In genomic region chr5:130112246-130112645, GRCh38 we compare ENCODE assay signal across 14 cellular contexts.
DNase-seq lines count a peak whose midpoint lies in the region; ATAC-seq and TF ChIP-seq lines count a peak whose summit lies in the region.
"Had no signal": no experiment of that assay in that cellular context is flagged by ENCODE, and none has a peak within 500 bp of the region (broad histone marks: within the 10 kb centered on the region; RNA-seq: fewer than 3 reads in every experiment).

No MANE protein-coding gene starts in this region.

- H3K27ac Mint-ChIP-seq in activated CD4-positive, alpha-beta T cell treated with anti-CD3 and anti-CD28 coated beads, Interleukin-2, amount 10 ng/mL, durations not matched to agents 24 days and 14 days, result no peak overlapping the region

- no peaks in the 10 kb centered on the region for H3K36me3 ChIP-seq in left ventricle myocardium inferior
- H3K36me3 ChIP-seq: gastrocnemius medialis had no signal

- peaks cover 4% of the 10 kb centered on the region for H3K27me3 Mint-ChIP-seq in activated CD4-positive, alpha-beta T cell treated with anti-CD3 and anti-CD28 coated beads, Interleukin-2, amount 10 ng/mL, durations not matched to agents 24 days and 14 days

- H3K27ac ChIP-seq in left ventricle myocardium inferior (replicated peaks), result no peak overlapping the region
- H3K27ac ChIP-seq: gastrocnemius medialis had no signal

- no peaks in the 10 kb centered on the region for H3K9me3 Mint-ChIP-seq in activated CD4-positive, alpha-beta T cell treated with anti-CD3 and anti-CD28 coated beads, Interleukin-2, amount 10 ng/mL, durations not matched to agents 24 days and 14 days

- no peaks in the 10 kb centered on the region for H3K4me1 ChIP-seq in left ventricle myocardium inferior
- H3K4me1 ChIP-seq: gastrocnemius medialis had no signal

- no peaks in the 10 kb centered on the region for H3K36me3 Mint-ChIP-seq in activated CD4-positive, alpha-beta T cell treated with anti-CD3 and anti-CD28 coated beads, Interleukin-2, amount 10 ng/mL, durations not matched to agents 24 days and 14 days (ENCODE audit: low read depth)

- H3K4me1 Mint-ChIP-seq in activated CD4-positive, alpha-beta T cell treated with anti-CD3 and anti-CD28 coated beads, Interleukin-2, amount 10 ng/mL, durations not matched to agents 24 days and 14 days, result no peaks in the 10 kb centered on the region

- no peak for DNase-seq in activated CD4-positive, alpha-beta T cell treated with anti-CD3 and anti-CD28 coated beads, Interleukin-2, amount 10 ng/mL, durations not matched to agents 24 days and 14 days
- DNase-seq in left ventricle myocardium inferior (no peak), RKO (ENCODE audit: low spot score) (no peak)
- DNase-seq in activated CD4-positive, alpha-beta T cell treated with anti-CD3 and anti-CD28 coated beads for 4 hours, result no peak
- DNase-seq: gastrocnemius medialis; Kasumi-1; left colon; NCI-H345; nucleus accumbens; stimulated activated naive CD4-positive, alpha-beta T cell had no signal

- no peak overlapping the region for H3K4me3 Mint-ChIP-seq in activated CD4-positive, alpha-beta T cell treated with anti-CD3 and anti-CD28 coated beads, Interleukin-2, amount 10 ng/mL, durations not matched to agents 24 days and 14 days

- ATAC-seq in GM18498 (IDR thresholded peaks at IDR 0.05; ENCODE audit: unreplicated experiment) (peak; percentile 91), GM19452 (IDR thresholded peaks at IDR 0.05; ENCODE audit: unreplicated experiment) (peak; percentile 84), HG02840 (IDR thresholded peaks at IDR 0.05; ENCODE audit: low FRiP score, unreplicated experiment) (peak; percentile 77), HG03457 (IDR thresholded peaks at IDR 0.05; ENCODE audit: unreplicated experiment) (peak; percentile 79)
- ATAC-seq: gastrocnemius medialis, left colon had no signal

- no peak for TF ChIP-seq CTCF in left ventricle myocardium inferior (IDR thresholded peaks at IDR 0.05; ENCODE audit: borderline replicate concordance)

- no peaks in the 10 kb centered on the region for H3K9me3 ChIP-seq in left ventricle myocardium inferior (replicated peaks)
- H3K9me3 ChIP-seq: gastrocnemius medialis had no signal

- H3K27me3 ChIP-seq in left ventricle myocardium inferior (ENCODE audit: low read depth), result no peaks in the 10 kb centered on the region
- H3K27me3 ChIP-seq: gastrocnemius medialis had no signal

- no peak overlapping the region for H3K4me3 ChIP-seq in left ventricle myocardium inferior
- H3K4me3 ChIP-seq: gastrocnemius medialis had no signal

- intact Hi-C loops in activated CD4-positive, alpha-beta T cell treated with anti-CD3 and anti-CD28 coated beads, Interleukin-2, amount 10 ng/mL, durations not matched to agents 24 days and 14 days (cut with micrococcal nuclease), result no loop called here
- intact Hi-C loops in left ventricle myocardium inferior (cut with micrococcal nuclease), result no loop called here
